In the genomic region with DNA sequence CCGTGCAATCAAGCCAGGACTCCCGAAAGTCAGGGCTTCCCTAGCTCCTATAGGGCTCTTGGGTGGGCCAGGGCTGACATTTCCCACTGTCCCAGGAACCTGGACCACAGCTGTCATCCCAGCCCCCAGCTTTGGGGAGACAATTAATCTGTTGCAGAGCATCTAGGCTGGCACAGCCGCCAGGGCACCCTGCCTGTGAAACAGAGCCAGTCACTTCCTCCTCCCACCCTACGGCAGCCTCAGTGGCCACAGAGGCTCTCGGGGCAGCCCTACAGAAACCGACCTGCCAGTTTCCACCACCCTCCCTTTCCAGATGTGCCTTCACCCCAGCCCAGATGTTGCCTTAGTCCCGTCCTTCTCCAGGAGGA, we compare ENCODE assay signal across 1 cellular context.
TF ChIP-seq lines count a peak whose summit lies in the region.

No MANE protein-coding gene starts in this region.

TF ChIP-seq in GM23338, 12 proteins besides CTCF, POLR2A, EP300 and RAD21 (continued from another document):
- TF ChIP-seq ETS1 (IDR thresholded peaks at IDR 0.05) (no peak), POLR2AphosphoS5 (IDR thresholded peaks at IDR 0.05; ENCODE audit: low read depth) (no peak), ZNF331 (CRISPR knock-in tag; IDR thresholded peaks at IDR 0.05; ENCODE audit: low read depth) (no peak), NANOG (IDR thresholded peaks at IDR 0.05; ENCODE audit: borderline replicate concordance) (no peak)
- TF ChIP-seq, protein P1, sequence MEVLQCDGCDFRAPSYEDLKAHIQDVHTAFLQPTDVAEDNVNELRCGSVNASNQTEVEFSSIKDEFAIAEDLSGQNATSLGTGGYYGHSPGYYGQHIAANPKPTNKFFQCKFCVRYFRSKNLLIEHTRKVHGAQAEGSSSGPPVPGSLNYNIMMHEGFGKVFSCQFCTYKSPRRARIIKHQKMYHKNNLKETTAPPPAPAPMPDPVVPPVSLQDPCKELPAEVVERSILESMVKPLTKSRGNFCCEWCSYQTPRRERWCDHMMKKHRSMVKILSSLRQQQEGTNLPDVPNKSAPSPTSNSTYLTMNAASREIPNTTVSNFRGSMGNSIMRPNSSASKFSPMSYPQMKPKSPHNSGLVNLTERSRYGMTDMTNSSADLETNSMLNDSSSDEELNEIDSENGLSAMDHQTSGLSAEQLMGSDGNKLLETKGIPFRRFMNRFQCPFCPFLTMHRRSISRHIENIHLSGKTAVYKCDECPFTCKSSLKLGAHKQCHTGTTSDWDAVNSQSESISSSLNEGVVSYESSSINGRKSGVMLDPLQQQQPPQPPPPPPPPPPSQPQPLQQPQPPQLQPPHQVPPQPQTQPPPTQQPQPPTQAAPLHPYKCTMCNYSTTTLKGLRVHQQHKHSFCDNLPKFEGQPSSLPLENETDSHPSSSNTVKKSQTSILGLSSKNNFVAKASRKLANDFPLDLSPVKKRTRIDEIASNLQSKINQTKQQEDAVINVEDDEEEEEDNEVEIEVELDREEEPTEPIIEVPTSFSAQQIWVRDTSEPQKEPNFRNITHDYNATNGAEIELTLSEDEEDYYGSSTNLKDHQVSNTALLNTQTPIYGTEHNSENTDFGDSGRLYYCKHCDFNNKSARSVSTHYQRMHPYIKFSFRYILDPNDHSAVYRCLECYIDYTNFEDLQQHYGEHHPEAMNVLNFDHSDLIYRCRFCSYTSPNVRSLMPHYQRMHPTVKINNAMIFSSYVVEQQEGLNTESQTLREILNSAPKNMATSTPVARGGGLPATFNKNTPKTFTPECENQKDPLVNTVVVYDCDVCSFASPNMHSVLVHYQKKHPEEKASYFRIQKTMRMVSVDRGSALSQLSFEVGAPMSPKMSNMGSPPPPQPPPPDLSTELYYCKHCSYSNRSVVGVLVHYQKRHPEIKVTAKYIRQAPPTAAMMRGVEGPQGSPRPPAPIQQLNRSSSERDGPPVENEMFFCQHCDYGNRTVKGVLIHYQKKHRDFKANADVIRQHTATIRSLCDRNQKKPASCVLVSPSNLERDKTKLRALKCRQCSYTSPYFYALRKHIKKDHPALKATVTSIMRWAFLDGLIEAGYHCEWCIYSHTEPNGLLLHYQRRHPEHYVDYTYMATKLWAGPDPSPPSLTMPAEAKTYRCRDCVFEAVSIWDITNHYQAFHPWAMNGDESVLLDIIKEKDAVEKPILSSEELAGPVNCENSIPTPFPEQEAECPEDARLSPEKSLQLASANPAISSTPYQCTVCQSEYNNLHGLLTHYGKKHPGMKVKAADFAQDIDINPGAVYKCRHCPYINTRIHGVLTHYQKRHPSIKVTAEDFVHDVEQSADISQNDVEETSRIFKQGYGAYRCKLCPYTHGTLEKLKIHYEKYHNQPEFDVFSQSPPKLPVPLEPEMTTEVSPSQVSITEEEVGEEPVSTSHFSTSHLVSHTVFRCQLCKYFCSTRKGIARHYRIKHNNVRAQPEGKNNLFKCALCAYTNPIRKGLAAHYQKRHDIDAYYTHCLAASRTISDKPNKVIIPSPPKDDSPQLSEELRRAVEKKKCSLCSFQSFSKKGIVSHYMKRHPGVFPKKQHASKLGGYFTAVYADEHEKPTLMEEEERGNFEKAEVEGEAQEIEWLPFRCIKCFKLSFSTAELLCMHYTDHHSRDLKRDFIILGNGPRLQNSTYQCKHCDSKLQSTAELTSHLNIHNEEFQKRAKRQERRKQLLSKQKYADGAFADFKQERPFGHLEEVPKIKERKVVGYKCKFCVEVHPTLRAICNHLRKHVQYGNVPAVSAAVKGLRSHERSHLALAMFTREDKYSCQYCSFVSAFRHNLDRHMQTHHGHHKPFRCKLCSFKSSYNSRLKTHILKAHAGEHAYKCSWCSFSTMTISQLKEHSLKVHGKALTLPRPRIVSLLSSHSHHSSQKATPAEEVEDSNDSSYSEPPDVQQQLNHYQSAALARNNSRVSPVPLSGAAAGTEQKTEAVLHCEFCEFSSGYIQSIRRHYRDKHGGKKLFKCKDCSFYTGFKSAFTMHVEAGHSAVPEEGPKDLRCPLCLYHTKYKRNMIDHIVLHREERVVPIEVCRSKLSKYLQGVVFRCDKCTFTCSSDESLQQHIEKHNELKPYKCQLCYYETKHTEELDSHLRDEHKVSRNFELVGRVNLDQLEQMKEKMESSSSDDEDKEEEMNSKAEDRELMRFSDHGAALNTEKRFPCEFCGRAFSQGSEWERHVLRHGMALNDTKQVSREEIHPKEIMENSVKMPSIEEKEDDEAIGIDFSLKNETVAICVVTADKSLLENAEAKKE (CRISPR knock-in tag; IDR thresholded peaks at IDR 0.05), result no peak
